In the genomic region with DNA sequence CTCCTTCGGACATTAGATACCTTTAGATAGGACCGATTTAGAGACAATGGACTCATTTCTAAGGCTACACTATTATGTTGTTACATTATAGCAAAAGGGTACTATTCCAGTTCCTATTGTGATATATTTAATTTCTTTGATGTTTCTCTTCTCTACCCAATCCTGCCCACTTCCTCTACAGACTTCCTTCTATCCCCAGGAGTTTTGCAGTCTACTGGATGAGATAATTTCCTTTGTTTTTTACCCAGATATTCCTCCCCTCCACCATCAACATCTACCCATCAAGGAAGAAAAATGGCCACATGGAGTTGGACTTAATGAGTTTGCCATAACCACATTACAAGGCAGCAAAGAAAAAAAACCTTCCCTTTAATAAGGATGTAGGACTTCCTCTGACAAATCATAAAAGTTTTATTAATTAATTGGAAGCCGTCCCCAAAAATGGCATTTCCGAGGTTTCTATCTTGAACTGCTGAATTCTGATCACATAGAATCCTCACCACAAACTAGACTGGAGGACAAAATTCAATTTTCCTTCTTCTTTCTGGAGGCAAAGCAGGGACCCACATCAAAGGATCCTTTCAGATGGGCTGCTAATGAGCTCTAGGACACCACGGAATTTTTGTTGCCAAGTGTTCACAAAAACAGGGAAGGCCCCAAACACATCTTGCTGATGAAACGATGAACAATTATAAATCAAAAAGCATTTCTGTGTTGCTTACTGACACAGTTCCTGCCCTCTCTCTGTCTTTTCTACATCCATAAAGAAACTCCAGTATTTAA, we compare ENCODE assay signal across 1 cellular context.
TF ChIP-seq lines count a peak whose summit lies in the region.

No MANE protein-coding gene starts in this region.

TF ChIP-seq in GM12878, 131 proteins besides CTCF, POLR2A, EP300 and RAD21:
- TF ChIP-seq, protein P1, sequence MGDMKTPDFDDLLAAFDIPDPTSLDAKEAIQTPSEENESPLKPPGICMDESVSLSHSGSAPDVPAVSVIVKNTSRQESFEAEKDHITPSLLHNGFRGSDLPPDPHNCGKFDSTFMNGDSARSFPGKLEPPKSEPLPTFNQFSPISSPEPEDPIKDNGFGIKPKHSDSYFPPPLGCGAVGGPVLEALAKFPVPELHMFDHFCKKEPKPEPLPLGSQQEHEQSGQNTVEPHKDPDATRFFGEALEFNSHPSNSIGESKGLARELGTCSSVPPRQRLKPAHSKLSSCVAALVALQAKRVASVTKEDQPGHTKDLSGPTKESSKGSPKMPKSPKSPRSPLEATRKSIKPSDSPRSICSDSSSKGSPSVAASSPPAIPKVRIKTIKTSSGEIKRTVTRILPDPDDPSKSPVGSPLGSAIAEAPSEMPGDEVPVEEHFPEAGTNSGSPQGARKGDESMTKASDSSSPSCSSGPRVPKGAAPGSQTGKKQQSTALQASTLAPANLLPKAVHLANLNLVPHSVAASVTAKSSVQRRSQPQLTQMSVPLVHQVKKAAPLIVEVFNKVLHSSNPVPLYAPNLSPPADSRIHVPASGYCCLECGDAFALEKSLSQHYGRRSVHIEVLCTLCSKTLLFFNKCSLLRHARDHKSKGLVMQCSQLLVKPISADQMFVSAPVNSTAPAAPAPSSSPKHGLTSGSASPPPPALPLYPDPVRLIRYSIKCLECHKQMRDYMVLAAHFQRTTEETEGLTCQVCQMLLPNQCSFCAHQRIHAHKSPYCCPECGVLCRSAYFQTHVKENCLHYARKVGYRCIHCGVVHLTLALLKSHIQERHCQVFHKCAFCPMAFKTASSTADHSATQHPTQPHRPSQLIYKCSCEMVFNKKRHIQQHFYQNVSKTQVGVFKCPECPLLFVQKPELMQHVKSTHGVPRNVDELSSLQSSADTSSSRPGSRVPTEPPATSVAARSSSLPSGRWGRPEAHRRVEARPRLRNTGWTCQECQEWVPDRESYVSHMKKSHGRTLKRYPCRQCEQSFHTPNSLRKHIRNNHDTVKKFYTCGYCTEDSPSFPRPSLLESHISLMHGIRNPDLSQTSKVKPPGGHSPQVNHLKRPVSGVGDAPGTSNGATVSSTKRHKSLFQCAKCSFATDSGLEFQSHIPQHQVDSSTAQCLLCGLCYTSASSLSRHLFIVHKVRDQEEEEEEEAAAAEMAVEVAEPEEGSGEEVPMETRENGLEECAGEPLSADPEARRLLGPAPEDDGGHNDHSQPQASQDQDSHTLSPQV (IDR thresholded peaks at IDR 0.05), result no peak
- TF ChIP-seq SRF (IDR thresholded peaks at IDR 0.05; ENCODE audit: low read depth in 2 of 2, low read length in 2 of 2) (0 out of 4 replicates have a peak, but pooled peaks of 1 of the 2 experiments have one; percentile 3), BHLHE40 (IDR thresholded peaks at IDR 0.05; ENCODE audit: borderline replicate concordance in 1 of 2, low read depth in 2 of 2, low read length in 1 of 2) (no peak)
- TF ChIP-seq, protein P2, sequence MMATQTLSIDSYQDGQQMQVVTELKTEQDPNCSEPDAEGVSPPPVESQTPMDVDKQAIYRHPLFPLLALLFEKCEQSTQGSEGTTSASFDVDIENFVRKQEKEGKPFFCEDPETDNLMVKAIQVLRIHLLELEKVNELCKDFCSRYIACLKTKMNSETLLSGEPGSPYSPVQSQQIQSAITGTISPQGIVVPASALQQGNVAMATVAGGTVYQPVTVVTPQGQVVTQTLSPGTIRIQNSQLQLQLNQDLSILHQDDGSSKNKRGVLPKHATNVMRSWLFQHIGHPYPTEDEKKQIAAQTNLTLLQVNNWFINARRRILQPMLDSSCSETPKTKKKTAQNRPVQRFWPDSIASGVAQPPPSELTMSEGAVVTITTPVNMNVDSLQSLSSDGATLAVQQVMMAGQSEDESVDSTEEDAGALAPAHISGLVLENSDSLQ (IDR thresholded peaks at IDR 0.05), result no peak
TF ChIP-seq in GM12878: peak in this region for 1.
